12 cellular contexts compared by ENCODE assay signal in genomic region chr18:26963292-26963691, GRCh38.
DNase-seq lines count a peak whose midpoint lies in the region; ATAC-seq and TF ChIP-seq lines count a peak whose summit lies in the region.
"Had no signal": no experiment of that assay in that cellular context is flagged by ENCODE, and none has a peak within 500 bp of the region (broad histone marks: within the 10 kb centered on the region; RNA-seq: fewer than 3 reads in every experiment).

No MANE protein-coding gene starts in this region.

- no peak for DNase-seq in Right ventricle myocardium superior
- DNase-seq in left ventricle myocardium superior, result no peak
- peak; percentile 2 for DNase-seq in SW480 (ENCODE audit: low spot score)
- DNase-seq in inferior parietal cortex (ENCODE audit: extremely low spot score), result peak; percentile 50
- no peak for DNase-seq in upper lobe of right lung
- DNase-seq in NCI-H1417 treated with DMSO at 0.1 percent for 48 hours (lab: John Stamatoyannopoulos, UW), result no peak
- DNase-seq in mesenteric fat pad (ENCODE audit: low spot score), result no peak
- DNase-seq in ACHN, result no peak
- DNase-seq: activated CD4-positive, alpha-beta T cell treated with anti-CD3 and anti-CD28 coated beads for 48 hours; effector CD8-positive, alpha-beta T cell; MG63 had no signal

- H3K4me3 ChIP-seq in upper lobe of right lung, result no peak overlapping the region
- H3K4me3 ChIP-seq: HAP-1, MG63 had no signal

- intact Hi-C loops in Right ventricle myocardium superior (cut with DNase I), result loop anchor here (5.0 to 10.0 kb wide), 2 partner anchors 98 to 156 kb away; partner anchors contain the start of gene AQP4
- intact Hi-C loops in left ventricle myocardium superior (cut with micrococcal nuclease), result no loop called here
- intact Hi-C loops in upper lobe of right lung (cut with DNase I), result no loop called here

- H3K27ac ChIP-seq in upper lobe of right lung, result no peak overlapping the region

- TF ChIP-seq CTCF in upper lobe of right lung (IDR thresholded peaks at IDR 0.05), result peak; percentile 49

- no peaks in the 10 kb centered on the region for H3K36me3 ChIP-seq in upper lobe of right lung
- H3K36me3 ChIP-seq: HAP-1, MG63 had no signal

- no peaks in the 10 kb centered on the region for H3K9me3 ChIP-seq in upper lobe of right lung
- H3K9me3 ChIP-seq: HAP-1, MG63 had no signal

- ATAC-seq in Right ventricle myocardium superior (ENCODE audit: poor library complexity) (peak; percentile 74), left ventricle myocardium superior (no peak), upper lobe of right lung (peak; percentile 86)

- H3K4me1 ChIP-seq in upper lobe of right lung, result no peaks in the 10 kb centered on the region
- H3K4me1 ChIP-seq: HAP-1 had no signal

- in situ Hi-C loops in ACHN (cut with HindIII; ENCODE audit: low pct_ligation_motif_present, low pct_unique_long_range_greater_than_20kb, low sequenced_read_pairs), result no loop called here

- no peaks in the 10 kb centered on the region for H3K27me3 ChIP-seq in upper lobe of right lung
- H3K27me3 ChIP-seq: MG63 had no signal

Comparison
In these comparisons a context has a peak if more than half of its experiments do, and no peak if none do; other contexts are left out.
1. DNase-seq: peak in SW480 (single experiment) and inferior parietal cortex (single experiment); none in Right ventricle myocardium superior (single experiment), left ventricle myocardium superior (single experiment), upper lobe of right lung (single experiment), NCI-H1417 treated with DMSO at 0.1 percent for 48 hours (single experiment), mesenteric fat pad (single experiment) and ACHN (single experiment).